In genomic region chr2:109297566-109298205, GRCh38 we compare ENCODE assay signal across 16 cellular contexts.
DNase-seq lines count a peak whose midpoint lies in the region; ATAC-seq, FAIRE-seq and TF ChIP-seq lines count a peak whose summit lies in the region.
"Had no signal": no experiment of that assay in that cellular context is flagged by ENCODE, and none has a peak within 500 bp of the region (broad histone marks: within the 10 kb centered on the region; RNA-seq: fewer than 3 reads in every experiment).

No MANE protein-coding gene starts in this region.

- H3K36me3 Mint-ChIP-seq in natural killer cell treated with Interleukin-12 subunit alpha and Interleukin-12 subunit beta and Interleukin-15 and Interleukin-18, amount 100 ng/mL, for 72 hours = no peaks in the 10 kb centered on the region
- no peaks in the 10 kb centered on the region for H3K36me3 Mint-ChIP-seq in natural killer cell
- H3K36me3 Mint-ChIP-seq: CD4-positive, CD25-positive, alpha-beta regulatory T cell; IgD-negative memory B cell had no signal

- H3K4me3 Mint-ChIP-seq in natural killer cell treated with Interleukin-12 subunit alpha and Interleukin-12 subunit beta and Interleukin-15 and Interleukin-18, amount 100 ng/mL, for 72 hours = no peak overlapping the region
- no peak overlapping the region for H3K4me3 Mint-ChIP-seq in natural killer cell
- H3K4me3 Mint-ChIP-seq: CD4-positive, CD25-positive, alpha-beta regulatory T cell; H9; IgD-negative memory B cell had no signal

- no peak overlapping the region for H3K27ac Mint-ChIP-seq in natural killer cell treated with Interleukin-12 subunit alpha and Interleukin-12 subunit beta and Interleukin-15 and Interleukin-18, amount 100 ng/mL, for 72 hours
- H3K27ac Mint-ChIP-seq in natural killer cell = peak overlapping the region in 1 of 2 donors; percentile 18
- H3K27ac Mint-ChIP-seq: H9, IgD-negative memory B cell had no signal

- H3K9me3 ChIP-seq in kidney (ENCODE audit: control insufficient read depth in 1 of 2, low read length in 2 of 2) (peaks cover 0 to 4% of the 10 kb centered on the region in 2 donors), trophoblast cell (ENCODE audit: insufficient read depth, low read depth, low read length) (peaks cover 6% of the 10 kb centered on the region)

- no peak overlapping the region for H2BK5ac ChIP-seq in trophoblast cell (ENCODE audit: low read depth, low read length, poor library complexity)

- H3K79me1 ChIP-seq in trophoblast cell (ENCODE audit: low read length) = no peaks in the 10 kb centered on the region

- no peak overlapping the region for H3K23ac ChIP-seq in trophoblast cell (ENCODE audit: low read length)

- peaks cover 0 to 3% of the 10 kb centered on the region in 2 donors for H3K4me1 Mint-ChIP-seq in natural killer cell treated with Interleukin-12 subunit alpha and Interleukin-12 subunit beta and Interleukin-15 and Interleukin-18, amount 100 ng/mL, for 72 hours (ENCODE audit: low read depth in 2 of 2)
- peaks cover 7 to 16% of the 10 kb centered on the region in 2 donors for H3K4me1 Mint-ChIP-seq in natural killer cell
- H3K4me1 Mint-ChIP-seq: IgD-negative memory B cell had no signal

- peak; percentile 15 to 50 for ATAC-seq in natural killer cell treated with Interleukin-12 subunit alpha and Interleukin-12 subunit beta and Interleukin-15 and Interleukin-18, amount 100 ng/mL, for 72 hours
- ATAC-seq in natural killer cell = no peak

- no peak overlapping the region for H3K18ac ChIP-seq in trophoblast cell (ENCODE audit: low read length)

- FAIRE-seq in kidney (lab: Jason Lieb, UNC) = no peak
- FAIRE-seq: G401.6, GM12891 had no signal

- H3K4me1 ChIP-seq in kidney (ENCODE audit: control insufficient read depth in 1 of 2, insufficient read depth in 1 of 2, low read depth in 1 of 2, low read length in 2 of 2) = peaks cover 0 to 3% of the 10 kb centered on the region in 2 donors
- no peaks in the 10 kb centered on the region for H3K4me1 ChIP-seq in trophoblast cell (ENCODE audit: control insufficient read depth in 1 of 2, insufficient read depth in 2 of 2, low read length in 2 of 2)

- no peak overlapping the region for H4K8ac ChIP-seq in trophoblast cell (ENCODE audit: low read depth, low read length)

- intact Hi-C loops in natural killer cell (cut with micrococcal nuclease) = no loop called here
- intact Hi-C loops in kidney (cut with DNase I) = no loop called here

- H3K36me3 ChIP-seq in kidney (ENCODE audit: control insufficient read depth in 1 of 2, insufficient read depth in 2 of 2, low read length in 2 of 2) (no peaks in the 10 kb centered on the region), trophoblast cell (ENCODE audit: control insufficient read depth in 1 of 2, insufficient read depth in 2 of 2, low read length in 2 of 2) (no peaks in the 10 kb centered on the region)

- no peak for DNase-seq in natural killer cell treated with Interleukin-12 subunit alpha and Interleukin-12 subunit beta and Interleukin-15 and Interleukin-18, amount 100 ng/mL, for 72 hours (ENCODE audit: low spot score)
- DNase-seq in natural killer cell (no peak), kidney (peak; percentile 27), trophoblast cell (no peak), NCI-H2029 (lab: John Stamatoyannopoulos, UW) (no peak), SIG-M5 treated with dmso at 0.1 percent for 504 hours (lab: John Stamatoyannopoulos, UW; ENCODE audit: unreplicated experiment) (no peak), NCI-H2227 treated with DMSO at 0.1 percent for 48 hours (lab: John Stamatoyannopoulos, UW) (no peak)
- DNase-seq: CD4-positive, CD25-positive, alpha-beta regulatory T cell; DMS79 treated with DMSO at 0.1 percent for 48 hours; EL; GM23248; H9 had no signal

- H3K4ac ChIP-seq in trophoblast cell (ENCODE audit: low read depth, low read length) = no peak overlapping the region

- H2BK120ac ChIP-seq in trophoblast cell (ENCODE audit: insufficient read depth, low read length, poor library complexity) = no peak overlapping the region

- H3K27ac ChIP-seq in kidney (ENCODE audit: low read depth in 2 of 2, low read length in 2 of 2) (no peak overlapping the region), trophoblast cell (ENCODE audit: low read depth, low read length) (no peak overlapping the region)
- H3K27ac ChIP-seq: 22Rv1, GM23248 had no signal

- H3K4me3 ChIP-seq in kidney (ENCODE audit: low read length in 2 of 2) = no peak overlapping the region
- H3K4me3 ChIP-seq in trophoblast cell (ENCODE audit: low read depth, low read length) = peak overlapping the region; percentile 20
- H3K4me3 ChIP-seq: GM23248 had no signal

- no peak overlapping the region for H3K4me2 ChIP-seq in trophoblast cell (ENCODE audit: low read length)

- no peaks in the 10 kb centered on the region for H3K79me2 ChIP-seq in trophoblast cell (ENCODE audit: control insufficient read depth, insufficient read depth, low read length, poor library complexity)

- no peak overlapping the region for H4K91ac ChIP-seq in trophoblast cell (ENCODE audit: low read depth, low read length)

- WGBS in trophoblast cell (ENCODE audit: extremely low coverage, insufficient coverage, insufficient read length) = no CpG with 5 or more reads among the region's 6 CpGs

- H3K9ac ChIP-seq in kidney (ENCODE audit: low read length in 2 of 2) (no peak overlapping the region), trophoblast cell (ENCODE audit: low read length) (no peak overlapping the region)
- H3K9ac ChIP-seq: GM23248 had no signal

- no peaks in the 10 kb centered on the region for H3K27me3 ChIP-seq in trophoblast cell (ENCODE audit: insufficient read depth, low read length)

- H2BK12ac ChIP-seq in trophoblast cell (ENCODE audit: low read length) = no peak overlapping the region

- no peak overlapping the region for H2AK5ac ChIP-seq in trophoblast cell (ENCODE audit: low read length)

- peaks cover 0 to 2% of the 10 kb centered on the region in 2 donors for H3K27me3 Mint-ChIP-seq in natural killer cell treated with Interleukin-12 subunit alpha and Interleukin-12 subunit beta and Interleukin-15 and Interleukin-18, amount 100 ng/mL, for 72 hours
- no peaks in the 10 kb centered on the region for H3K27me3 Mint-ChIP-seq in natural killer cell (ENCODE audit: low read depth in 2 of 2)
- H3K27me3 Mint-ChIP-seq: IgD-negative memory B cell had no signal

- no peak overlapping the region for H3K14ac ChIP-seq in trophoblast cell (ENCODE audit: low read length)

- H2AFZ ChIP-seq in trophoblast cell (ENCODE audit: insufficient read depth, low read length, poor library complexity) = no peak overlapping the region
- H2AFZ ChIP-seq: GM23248 had no signal

- H3K9me3 Mint-ChIP-seq in natural killer cell treated with Interleukin-12 subunit alpha and Interleukin-12 subunit beta and Interleukin-15 and Interleukin-18, amount 100 ng/mL, for 72 hours = no peaks in the 10 kb centered on the region
- no peaks in the 10 kb centered on the region for H3K9me3 Mint-ChIP-seq in natural killer cell
- H3K9me3 Mint-ChIP-seq: CD4-positive, CD25-positive, alpha-beta regulatory T cell; H9 had no signal

- TF ChIP-seq CTCF in natural killer cell (IDR thresholded peaks at IDR 0.05) = no peak
- no peak for TF ChIP-seq CTCF in kidney (IDR thresholded peaks at IDR 0.05; ENCODE audit: borderline replicate concordance, extremely low read depth, insufficient read depth)

- H4K12ac ChIP-seq in trophoblast cell (ENCODE audit: low read depth, low read length) = no peak overlapping the region

Comparison
In these comparisons a context has a peak if more than half of its experiments do, and no peak if none do; other contexts are left out.
1. ATAC-seq: peak in natural killer cell treated with Interleukin-12 subunit alpha and Interleukin-12 subunit beta and Interleukin-15 and Interleukin-18, amount 100 ng/mL, for 72 hours (2 of 2); none in natural killer cell (0 of 3).